In genomic region chr20:59178983-59179595, GRCh38 we compare ENCODE assay signal across 19 cellular contexts. TPM values are rescaled to one million over a fixed set of nuclear protein-coding genes. Genes with fewer than 3 reads are reported as not detected.
DNase-seq lines count a peak whose midpoint lies in the region; ATAC-seq and TF ChIP-seq lines count a peak whose summit lies in the region.
"Had no signal": no experiment of that assay in that cellular context is flagged by ENCODE, and none has a peak within 500 bp of the region (broad histone marks: within the 10 kb centered on the region; RNA-seq: fewer than 3 reads in every experiment).

No MANE protein-coding gene starts in this region.

- no peaks in the 10 kb centered on the region for H3K9me3 Mint-ChIP-seq in CD4-positive, alpha-beta T cell
- no peaks in the 10 kb centered on the region for H3K9me3 Mint-ChIP-seq in CD8-positive, alpha-beta memory T cell
- H3K9me3 Mint-ChIP-seq in central memory CD8-positive, alpha-beta T cell: no peaks in the 10 kb centered on the region
- no peaks in the 10 kb centered on the region for H3K9me3 Mint-ChIP-seq in memory B cell
- H3K9me3 Mint-ChIP-seq: HFFc6 had no signal

- intact Hi-C loops in CD4-positive, alpha-beta T cell (cut with DNase I, micrococcal nuclease): no loop called here
- intact Hi-C loops in stomach (cut with DNase I; ENCODE audit: low total_unique reads): no loop called here

- TF ChIP-seq POLR2A in stomach (IDR thresholded peaks at IDR 0.05) (no peak), tibial nerve (IDR thresholded peaks at IDR 0.05) (no peak)

- 66 to 78% (median 77%) methylated on average over 10 of the region's 10 CpGs for WGBS in stomach, 5 donors
- 65 to 73% methylated on average over 9 to 10 of the region's 10 CpGs for WGBS in tibial nerve, 2 donors

- DNase-seq in CD4-positive, alpha-beta T cell: no peak
- no peak for DNase-seq in CD8-positive, alpha-beta memory T cell
- DNase-seq in central memory CD8-positive, alpha-beta T cell (ENCODE audit: low spot score in 2 of 2): no peak
- DNase-seq in memory B cell (ENCODE audit: low spot score in 2 of 2) (no peak), stomach (no peak), tibial nerve (ENCODE audit: low spot score in 2 of 2) (no peak), NCI-H187 treated with DMSO at 0.1 percent for 48 hours (lab: John Stamatoyannopoulos, UW) (no peak)
- DNase-seq: activated effector memory CD4-positive, alpha-beta T cell treated with anti-CD3 and anti-CD28 coated beads, Interleukin-2, amount 50 U/mL, for 16 hours; head of caudate nucleus; HFFc6; kidney; NCI-H187; NCI-H446 treated with DMSO at 0.1 percent for 48 hours; nucleus accumbens; stimulated activated CD4-positive, alpha-beta T cell treated with anti-CD3 and anti-CD28 coated beads, Interleukin-4, amount 100 ng/mL, for 1 hour had no signal

- H3K9me3 ChIP-seq in CD4-positive, alpha-beta T cell (ENCODE audit: control insufficient read depth, low read length): no peaks in the 10 kb centered on the region
- no peaks in the 10 kb centered on the region for H3K9me3 ChIP-seq in CD8-positive, alpha-beta memory T cell (ENCODE audit: low read length)
- H3K9me3 ChIP-seq in stomach (no peaks in the 10 kb centered on the region), tibial nerve (no peaks in the 10 kb centered on the region)
- H3K9me3 ChIP-seq: breast epithelium had no signal

- CTCF ChIA-PET in CD4-positive, alpha-beta T cell (lab: Charles Lee): interaction anchor here (1.1 to 2.5 kb wide), 5 partner anchors 19 to 97 kb away, joined by 3 to 9 read pairs (median 3); no protein-coding TSS in a partner anchor
- CTCF ChIA-PET in CD8-positive, alpha-beta memory T cell (lab: Charles Lee): interaction anchor here (1.7 to 4.1 kb wide), 2 partner anchors 28 to 91 kb away, joined by 5 to 13 read pairs; no protein-coding TSS in a partner anchor

- no peak for TF ChIP-seq CTCF in CD4-positive, alpha-beta T cell (IDR thresholded peaks at IDR 0.05)
- TF ChIP-seq CTCF in stomach (IDR thresholded peaks at IDR 0.05) (no peak), tibial nerve (IDR thresholded peaks at IDR 0.05) (no peak)

- TF ChIP-seq EP300 in stomach (IDR thresholded peaks at IDR 0.05) (no peak), tibial nerve (IDR thresholded peaks at IDR 0.05) (no peak)

- H3K27ac Mint-ChIP-seq in CD4-positive, alpha-beta T cell: peak overlapping the region; percentile 82
- peak overlapping the region; percentile 90 to 99 (median 98) for H3K27ac Mint-ChIP-seq in CD8-positive, alpha-beta memory T cell
- peak overlapping the region; percentile 93 for H3K27ac Mint-ChIP-seq in central memory CD8-positive, alpha-beta T cell (ENCODE audit: low read depth)
- peak overlapping the region; percentile 41 for H3K27ac Mint-ChIP-seq in memory B cell
- H3K27ac Mint-ChIP-seq: HFFc6, mesothelial cell of epicardium had no signal

- H3K36me3 ChIP-seq in CD8-positive, alpha-beta memory T cell (ENCODE audit: insufficient read depth, low read length): peaks cover 3% of the 10 kb centered on the region
- no peaks in the 10 kb centered on the region for H3K36me3 ChIP-seq in stomach
- no peaks in the 10 kb centered on the region for H3K36me3 ChIP-seq in tibial nerve
- H3K36me3 ChIP-seq: breast epithelium had no signal

- peak overlapping the region; percentile 33 for H3K27ac ChIP-seq in CD4-positive, alpha-beta T cell (ENCODE audit: low read depth, low read length)
- H3K27ac ChIP-seq in CD8-positive, alpha-beta memory T cell (ENCODE audit: low read depth, low read length): no peak overlapping the region
- peak overlapping the region in 1 of 5 donors; percentile 38 for H3K27ac ChIP-seq in stomach
- H3K27ac ChIP-seq in tibial nerve: no peak overlapping the region
- H3K27ac ChIP-seq: breast epithelium had no signal

- H3K27me3 ChIP-seq in CD4-positive, alpha-beta T cell (ENCODE audit: control insufficient read depth, insufficient read depth, low read length): no peaks in the 10 kb centered on the region
- no peaks in the 10 kb centered on the region for H3K27me3 ChIP-seq in CD8-positive, alpha-beta memory T cell (ENCODE audit: insufficient read depth, low read length, poor library complexity, severe bottlenecking)
- H3K27me3 ChIP-seq in stomach (peaks cover 0 to 8% (median 0%) of the 10 kb centered on the region in 3 donors), tibial nerve (no peaks in the 10 kb centered on the region)
- H3K27me3 ChIP-seq: breast epithelium had no signal

- POLR2A ChIA-PET in CD4-positive, alpha-beta T cell (lab: Charles Lee): interaction anchor here (1.0 to 3.6 kb wide), 3 partner anchors 14 to 28 kb away, joined by 3 to 32 read pairs (median 4); partner anchors contain the start of gene ZNF831
- POLR2A ChIA-PET in CD8-positive, alpha-beta memory T cell (lab: Charles Lee): no interaction called here

- peaks cover 82% of the 10 kb centered on the region for H3K4me1 ChIP-seq in CD8-positive, alpha-beta memory T cell (ENCODE audit: insufficient read depth, low read length)
- peaks cover 0 to 4% (median 0%) of the 10 kb centered on the region in 4 donors for H3K4me1 ChIP-seq in stomach
- peaks cover 0 to 6% (median 0%) of the 10 kb centered on the region in 4 donors for H3K4me1 ChIP-seq in tibial nerve

- no peak overlapping the region for H3K4me3 ChIP-seq in CD8-positive, alpha-beta memory T cell (ENCODE audit: low read length)
- no peak overlapping the region for H3K4me3 ChIP-seq in stomach
- H3K4me3 ChIP-seq in tibial nerve: no peak overlapping the region
- H3K4me3 ChIP-seq: breast epithelium had no signal

- H3K27me3 Mint-ChIP-seq in CD4-positive, alpha-beta T cell: no peaks in the 10 kb centered on the region
- peaks cover 0 to 2% of the 10 kb centered on the region in 2 donors for H3K27me3 Mint-ChIP-seq in CD8-positive, alpha-beta memory T cell
- no peaks in the 10 kb centered on the region for H3K27me3 Mint-ChIP-seq in central memory CD8-positive, alpha-beta T cell
- H3K27me3 Mint-ChIP-seq in memory B cell: no peaks in the 10 kb centered on the region

- no peak for ATAC-seq in CD4-positive, alpha-beta T cell (ENCODE audit: poor library complexity)
- no peak for ATAC-seq in central memory CD8-positive, alpha-beta T cell (replicated peaks; ENCODE audit: extremely low read depth, poor library complexity, severe bottlenecking)
- no peak for ATAC-seq in memory B cell (ENCODE audit: low read depth)

- peaks cover 92% of the 10 kb centered on the region for H3K4me1 Mint-ChIP-seq in CD4-positive, alpha-beta T cell (ENCODE audit: low read depth)
- H3K4me1 Mint-ChIP-seq in CD8-positive, alpha-beta memory T cell: peaks cover 92 to 99% (median 99%) of the 10 kb centered on the region in 3 donors
- peaks cover 93% of the 10 kb centered on the region for H3K4me1 Mint-ChIP-seq in central memory CD8-positive, alpha-beta T cell
- peaks cover 29% of the 10 kb centered on the region for H3K4me1 Mint-ChIP-seq in memory B cell

- peaks cover 85% of the 10 kb centered on the region for H3K36me3 Mint-ChIP-seq in CD4-positive, alpha-beta T cell (ENCODE audit: low read depth)
- H3K36me3 Mint-ChIP-seq in CD8-positive, alpha-beta memory T cell: peaks cover 29 to 84% (median 33%) of the 10 kb centered on the region in 3 donors
- H3K36me3 Mint-ChIP-seq in central memory CD8-positive, alpha-beta T cell (ENCODE audit: insufficient read depth): peaks cover 31% of the 10 kb centered on the region
- peaks cover 12% of the 10 kb centered on the region for H3K36me3 Mint-ChIP-seq in memory B cell
- H3K36me3 Mint-ChIP-seq: mesothelial cell of epicardium had no signal

- H3K4me3 Mint-ChIP-seq in CD4-positive, alpha-beta T cell: no peak overlapping the region
- peak overlapping the region in 6 of 7 donors; percentile 72 to 89 (median 84) for H3K4me3 Mint-ChIP-seq in CD8-positive, alpha-beta memory T cell
- H3K4me3 Mint-ChIP-seq in central memory CD8-positive, alpha-beta T cell: peak overlapping the region; percentile 58
- no peak overlapping the region for H3K4me3 Mint-ChIP-seq in memory B cell
- H3K4me3 Mint-ChIP-seq: HFFc6, mesothelial cell of epicardium had no signal

RNA-seq across cellular contexts. Expression of gene ZNF831, which starts 15.5 kb away (rescaled TPM):
- 10 to 100 TPM; 24.9 to 25.9 TPM for total RNA-seq in CD4-positive, alpha-beta T cell
- 1 to 10 TPM; 6.4 to 6.9 TPM for total RNA-seq in CD8-positive, alpha-beta memory T cell
- polyA plus RNA-seq in CD8-positive, alpha-beta memory T cell: 12.1 TPM
- total RNA-seq in stomach: 1 to 10 TPM in 3 of 5 donors, under 1 TPM in 1, not detected in 1; under 0.01 to 2.9 (median 1.2) TPM
- under 1 TPM; 0.06 to 0.31 (median 0.15) TPM for polyA plus RNA-seq in stomach
- 1 to 10 TPM in 1 of 4 donors, under 1 TPM in 3; under 0.01 to 1.8 (median 0.87) TPM for total RNA-seq in tibial nerve
- total RNA-seq: fibroblast of lung, HFFc6 had no signal
- polyA plus RNA-seq: BJ, fibroblast of lung had no signal

Comparison
In these comparisons a context has a peak if more than half of its experiments do, and no peak if none do; other contexts are left out.
1. H3K27ac Mint-ChIP-seq: peak in every context shown above with its lines; median percentile 98 in CD8-positive, alpha-beta memory T cell; 93 in central memory CD8-positive, alpha-beta T cell; 82 in CD4-positive, alpha-beta T cell; 41 in memory B cell.
2. H3K4me3 Mint-ChIP-seq: peak in CD8-positive, alpha-beta memory T cell (6 of 7) and central memory CD8-positive, alpha-beta T cell (single experiment); none in CD4-positive, alpha-beta T cell (single experiment) and memory B cell (single experiment).